In genomic region chr11:15159085-15159484, GRCh38 we compare ENCODE assay signal across 9 cellular contexts. TPM values are rescaled to one million over a fixed set of nuclear protein-coding genes. Genes with fewer than 3 reads are reported as not detected.
DNase-seq lines count a peak whose midpoint lies in the region; ATAC-seq and TF ChIP-seq lines count a peak whose summit lies in the region.
"Had no signal": no experiment of that assay in that cellular context is flagged by ENCODE, and none has a peak within 500 bp of the region (broad histone marks: within the 10 kb centered on the region; RNA-seq: fewer than 3 reads in every experiment).

No MANE protein-coding gene starts in this region.

- H3K4me3 Mint-ChIP-seq in activated T-cell treated with anti-CD3 and anti-CD28 coated beads, Interleukin-2, amount 50 U/mL, for 72 hours = no peak overlapping the region

- H3K4me1 Mint-ChIP-seq in activated T-cell treated with anti-CD3 and anti-CD28 coated beads, Interleukin-2, amount 50 U/mL, for 72 hours (ENCODE audit: low read depth) = no peaks in the 10 kb centered on the region

- peaks cover 9% of the 10 kb centered on the region for H3K4me1 ChIP-seq in mucosa of descending colon (ENCODE audit: low read depth)
- no peaks in the 10 kb centered on the region for H3K4me1 ChIP-seq in effector memory CD4-positive, alpha-beta T cell (ENCODE audit: control insufficient read depth, insufficient read depth, low read length, poor library complexity, severe bottlenecking)
- H3K4me1 ChIP-seq: heart left ventricle had no signal

- DNase-seq in AG08395 (ENCODE audit: low spot score) = peak; percentile 54
- DNase-seq in mucosa of descending colon = peak in 1 of 3 donors; percentile 23
- DNase-seq in SHP77 (lab: John Stamatoyannopoulos, UW) = no peak
- DNase-seq in effector memory CD4-positive, alpha-beta T cell = no peak
- DNase-seq in activated T-cell treated with anti-CD3 and anti-CD28 coated beads, Interleukin-2, amount 50 U/mL, for 72 hours = no peak
- DNase-seq: heart left ventricle had no signal

- H3K4me3 ChIP-seq in WI38 (ENCODE audit: low read depth, low read length) (no peak overlapping the region), mucosa of descending colon (no peak overlapping the region)
- no peak overlapping the region for H3K4me3 ChIP-seq in effector memory CD4-positive, alpha-beta T cell (ENCODE audit: insufficient read depth, low read depth, low read length, poor library complexity, severe bottlenecking)
- H3K4me3 ChIP-seq: heart left ventricle had no signal

- H3K9me3 ChIP-seq in mucosa of descending colon = no peaks in the 10 kb centered on the region
- no peaks in the 10 kb centered on the region for H3K9me3 ChIP-seq in effector memory CD4-positive, alpha-beta T cell (ENCODE audit: control insufficient read depth, low read length)
- H3K9me3 ChIP-seq: heart left ventricle had no signal

- peak; percentile 53 for TF ChIP-seq CTCF in WI38 (IDR thresholded peaks at IDR 0.05; ENCODE audit: low read depth, low read length)
- TF ChIP-seq CTCF in mucosa of descending colon (IDR thresholded peaks at IDR 0.05) = no peak

- no peak overlapping the region for H3K27ac ChIP-seq in effector memory CD4-positive, alpha-beta T cell (ENCODE audit: insufficient read depth, low read length, poor library complexity, severe bottlenecking)
- H3K27ac ChIP-seq: heart left ventricle had no signal

- H3K27me3 Mint-ChIP-seq in activated T-cell treated with anti-CD3 and anti-CD28 coated beads, Interleukin-2, amount 50 U/mL, for 72 hours (ENCODE audit: low read depth) = peaks cover 13% of the 10 kb centered on the region

- H3K36me3 ChIP-seq in mucosa of descending colon (ENCODE audit: low read depth) = no peaks in the 10 kb centered on the region
- no peaks in the 10 kb centered on the region for H3K36me3 ChIP-seq in effector memory CD4-positive, alpha-beta T cell (ENCODE audit: control insufficient read depth, insufficient read depth, low read length)
- H3K36me3 ChIP-seq: heart left ventricle had no signal

- no peaks in the 10 kb centered on the region for H3K27me3 ChIP-seq in effector memory CD4-positive, alpha-beta T cell (replicated peaks; ENCODE audit: control insufficient read depth, insufficient read depth, low read length, poor library complexity, severe bottlenecking)
- H3K27me3 ChIP-seq: heart left ventricle had no signal

- ATAC-seq in GM18858 (IDR thresholded peaks at IDR 0.05; ENCODE audit: unreplicated experiment) (peak; percentile 82), HG03060 (IDR thresholded peaks at IDR 0.05; ENCODE audit: low read depth, unreplicated experiment) (peak; percentile 56), mucosa of descending colon (peak; percentile 76)
- no peak for ATAC-seq in activated T-cell treated with anti-CD3 and anti-CD28 coated beads, Interleukin-2, amount 50 U/mL, for 72 hours (replicated peaks in 1 of 2)

- H3K27ac Mint-ChIP-seq in activated T-cell treated with anti-CD3 and anti-CD28 coated beads, Interleukin-2, amount 50 U/mL, for 72 hours = no peak overlapping the region

- H3K9me3 Mint-ChIP-seq in activated T-cell treated with anti-CD3 and anti-CD28 coated beads, Interleukin-2, amount 50 U/mL, for 72 hours = no peaks in the 10 kb centered on the region

- intact Hi-C loops in mucosa of descending colon (cut with DNase I, micrococcal nuclease) = no loop called here

- no peaks in the 10 kb centered on the region for H3K36me3 Mint-ChIP-seq in activated T-cell treated with anti-CD3 and anti-CD28 coated beads, Interleukin-2, amount 50 U/mL, for 72 hours (ENCODE audit: insufficient read depth in 2 of 2)

RNA-seq across cellular contexts. Expression of gene INSC, which starts 44.4 kb away (rescaled TPM):
- 1 to 10 TPM; 1.4 to 4.2 (median 2.6) TPM for total RNA-seq in mucosa of descending colon
- 1 to 10 TPM in 1 of 2 donors, under 1 TPM in 1; 0.96 to 3.1 TPM for total RNA-seq in activated T-cell treated with anti-CD3 and anti-CD28 coated beads, Interleukin-2, amount 50 U/mL, for 72 hours

Comparison
In these comparisons a context has a peak if more than half of its experiments do, and no peak if none do; other contexts are left out.
1. ATAC-seq: peak in GM18858 (single experiment), HG03060 (single experiment) and mucosa of descending colon (single experiment); none in activated T-cell treated with anti-CD3 and anti-CD28 coated beads, Interleukin-2, amount 50 U/mL, for 72 hours (0 of 2).